Comparison of ENCODE assay signal across 12 cellular contexts in the genomic region with DNA sequence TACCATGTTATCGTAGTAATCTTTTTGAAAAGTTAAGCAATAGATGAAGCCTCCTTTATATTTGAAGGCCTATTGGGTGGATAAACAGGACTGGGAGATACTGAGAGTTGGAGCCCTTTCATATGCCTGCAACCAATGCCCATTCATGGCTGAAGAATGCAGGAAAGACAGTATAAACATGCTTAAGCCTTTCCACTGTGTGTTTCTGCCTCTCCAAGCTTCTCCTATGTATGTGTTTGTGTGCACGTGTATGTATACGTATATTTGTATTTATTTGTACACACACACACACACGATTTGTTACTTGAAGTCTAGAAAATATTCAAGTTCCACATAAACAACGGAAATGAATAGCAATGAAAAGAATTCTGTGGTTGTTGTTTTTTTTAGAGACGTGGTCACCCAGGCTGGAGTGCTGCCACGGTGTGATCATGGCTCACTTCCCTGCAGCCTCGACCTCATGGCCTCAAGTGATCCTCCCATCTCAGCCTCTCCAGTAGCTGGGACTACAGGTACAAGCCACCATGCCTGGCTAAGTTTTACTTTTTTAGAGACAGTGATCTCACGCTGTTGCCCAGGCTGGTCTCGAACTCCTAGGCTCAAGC.
"Had no signal": no experiment of that assay in that cellular context is flagged by ENCODE, and none has a peak within 500 bp of the region (broad histone marks: within the 10 kb centered on the region; RNA-seq: fewer than 3 reads in every experiment).

No MANE protein-coding gene starts in this region.

- DNase-seq: activated CD4-positive, alpha-beta T cell treated with anti-CD3 and anti-CD28 coated beads for 48 hours; activated CD8-positive, alpha-beta memory T cell treated with anti-CD3 and anti-CD28 coated beads for 24 hours; activated naive CD4-positive, alpha-beta T cell treated with anti-CD3 and anti-CD28 coated beads for 36 hours; brain microvascular endothelial cell; dermis blood vessel endothelial cell; erythroblast; left ventricle myocardium superior; pancreas; stimulated activated CD4-positive, alpha-beta T cell treated with anti-CD3 and anti-CD28 coated beads, Interleukin-12 subunit alpha, Interleukin-12 subunit beta, amount 100 ng/mL, for 4 hours; stimulated activated naive CD4-positive, alpha-beta T cell treated with Interleukin-2 at 50 U/mL for 16 hours; T-helper 1 cell; trophoblast cell had no signal
